20 cellular contexts compared by ENCODE assay signal in genomic region chr5:79568632-79569190, GRCh38. TPM values are rescaled to one million over a fixed set of nuclear protein-coding genes. Genes with fewer than 3 reads are reported as not detected.
DNase-seq lines count a peak whose midpoint lies in the region; ATAC-seq, FAIRE-seq and TF ChIP-seq lines count a peak whose summit lies in the region.
"Had no signal": no experiment of that assay in that cellular context is flagged by ENCODE, and none has a peak within 500 bp of the region (broad histone marks: within the 10 kb centered on the region; RNA-seq: fewer than 3 reads in every experiment).

No MANE protein-coding gene starts in this region.

- no peak overlapping the region for H3K4me3 Mint-ChIP-seq in neural progenitor cell
- H3K4me3 Mint-ChIP-seq: CD4-positive, CD25-positive, alpha-beta regulatory T cell; CD8-positive, alpha-beta memory T cell had no signal

- H3K79me2 ChIP-seq in K562 (ENCODE audit: control insufficient read depth, insufficient read depth, low read length), result no peaks in the 10 kb centered on the region
- H3K79me2 ChIP-seq in neural progenitor cell (ENCODE audit: low read depth), result no peaks in the 10 kb centered on the region

- H4K20me1 ChIP-seq in K562 (replicated peaks; ENCODE audit: control insufficient read depth, insufficient read depth, low read length), result no peaks in the 10 kb centered on the region
- H4K20me1 ChIP-seq in neural progenitor cell (ENCODE audit: low read depth), result no peaks in the 10 kb centered on the region

- H3K4me2 ChIP-seq in K562 (ENCODE audit: insufficient read depth, low read length) (no peak overlapping the region), neural progenitor cell (peak overlapping the region; percentile 9)

- H3K27ac ChIP-seq in A673 (ENCODE audit: low read depth, low read length, poor library complexity, severe bottlenecking) (peak overlapping the region; percentile 70), HEK293 (ENCODE audit: extremely low read depth, low read depth, low read length) (no peak overlapping the region), K562 (ENCODE audit: extremely low read depth, low read depth, low read length) (no peak overlapping the region), neural progenitor cell (no peak overlapping the region)

- in situ Hi-C loops in K562 (cut with MboI), result no loop called here

- H3K27me3 Mint-ChIP-seq in neural progenitor cell (ENCODE audit: insufficient read depth, low read depth), result peaks cover 4% of the 10 kb centered on the region

- H3K36me3 ChIP-seq in A673 (ENCODE audit: insufficient read depth, low read length, poor library complexity, severe bottlenecking), result no peaks in the 10 kb centered on the region
- no peaks in the 10 kb centered on the region for H3K36me3 ChIP-seq in HEK293 (ENCODE audit: control insufficient read depth in 2 of 2, insufficient read depth in 1 of 2, low read length in 2 of 2)
- H3K36me3 ChIP-seq in K562 (ENCODE audit: control insufficient read depth, insufficient read depth, low read length), result no peaks in the 10 kb centered on the region
- no peaks in the 10 kb centered on the region for H3K36me3 ChIP-seq in neural progenitor cell
- H3K36me3 ChIP-seq: BE2C had no signal

- DNase-seq in A673 (ENCODE audit: low spot score) (peak; percentile 75), K562 (ENCODE audit: extremely low read depth in 1 of 4, low spot score in 3 of 4) (no peak), neural progenitor cell (ENCODE audit: low spot score) (no peak), NCI-H446 (lab: John Stamatoyannopoulos, UW) (no peak), RCC 7860 (ENCODE audit: low spot score) (no peak)
- no peak for DNase-seq in activated naive CD4-positive, alpha-beta T cell treated with Interleukin-2 at 50 U/mL for 16 hours
- DNase-seq: 8988T; ACHN; BE2C; C1 segment of cervical spinal cord; CD4-positive, CD25-positive, alpha-beta regulatory T cell; CD8-positive, alpha-beta memory T cell; COR-L47; DMS 273 treated with DMSO at 0.1 percent for 48 hours; DMS53; DND-41 had no signal

- TF ChIP-seq POLR2A in K562 (conservative IDR thresholded peaks at IDR 0.05), result no peak

- no peak for TF ChIP-seq EP300 in K562 (IDR thresholded peaks at IDR 0.05; ENCODE audit: low read length)

- no peaks in the 10 kb centered on the region for H3K36me3 Mint-ChIP-seq in neural progenitor cell
- H3K36me3 Mint-ChIP-seq: CD4-positive, CD25-positive, alpha-beta regulatory T cell; CD8-positive, alpha-beta memory T cell had no signal

- peaks cover 19% of the 10 kb centered on the region for H3F3A ChIP-seq in neural progenitor cell (ENCODE audit: low read depth)

- H3K9ac ChIP-seq in K562 (ENCODE audit: insufficient read depth in 1 of 2, low read depth in 2 of 2, low read length in 2 of 2) (no peak overlapping the region), neural progenitor cell (no peak overlapping the region)

- H3K4me1 ChIP-seq in A673 (ENCODE audit: insufficient read depth, low read length, poor library complexity, severe bottlenecking), result peaks cover 13% of the 10 kb centered on the region
- H3K4me1 ChIP-seq in HEK293 (ENCODE audit: control insufficient read depth, insufficient read depth, low read length), result no peaks in the 10 kb centered on the region
- H3K4me1 ChIP-seq in K562 (replicated peaks in 1 of 2; ENCODE audit: control insufficient read depth in 2 of 2, insufficient read depth in 2 of 2, low read length in 2 of 2), result no peaks in the 10 kb centered on the region
- H3K4me1 ChIP-seq in neural progenitor cell, result peaks cover 29% of the 10 kb centered on the region
- H3K4me1 ChIP-seq: BE2C had no signal

- FAIRE-seq in K562 (lab: Jason Lieb, UNC), result no peak
- FAIRE-seq in RCC 7860 (lab: Jason Lieb, UNC), result no peak
- FAIRE-seq: GM12878, H54 had no signal

- ATAC-seq in K562, result no peak
- ATAC-seq: GM12878, HCT116 had no signal

- TF ChIP-seq RAD21 in K562 (CRISPR knock-in tag; conservative IDR thresholded peaks at IDR 0.05 in 1 of 2, IDR thresholded peaks at IDR 0.05 in 1 of 2), result no peak

- intact Hi-C loops in A673 (cut with micrococcal nuclease; ENCODE audit: unreplicated experiment) (no loop called here), K562 (cut with micrococcal nuclease) (no loop called here)

- WGBS in K562 (ENCODE audit: insufficient coverage, low coverage, missing lambda C conversion rate), result 67% methylated on average over 1 of the region's 1 CpG

- CTCF ChIA-PET in A673 (lab: Charles Lee) (interaction anchor here (0.7 kb wide), 2 partner anchors 55 to 72 kb away, joined by 3 read pairs; no protein-coding TSS in a partner anchor), HEK293 (lab: Yijun Ruan, JAX) (interaction anchor here (0.6 to 0.7 kb wide), 2 partner anchors 74 to 671 kb away, joined by 4 to 8 read pairs; no protein-coding TSS in a partner anchor), K562 (lab: Yijun Ruan, JAX; ENCODE audit: low intra/inter-chr PET ratio) (no interaction called here)

- TF ChIP-seq CTCF in A673 (conservative IDR thresholded peaks at IDR 0.05; ENCODE audit: low read depth, low read length), result no peak
- no peak for TF ChIP-seq CTCF in HEK293 (tag by site-specific recombination; IDR thresholded peaks at IDR 0.05)
- TF ChIP-seq CTCF in K562 (IDR thresholded peaks at IDR 0.05 in 2 of 3, conservative IDR thresholded peaks at IDR 0.05 in 1 of 3; ENCODE audit: insufficient read depth in 2 of 3, low read depth in 1 of 3, low read length in 3 of 3), result no peak
- no peak for TF ChIP-seq CTCF in neural progenitor cell (IDR thresholded peaks at IDR 0.05)

- POLR2A ChIA-PET in A673 (lab: Charles Lee; ENCODE audit: low non-redundant PET), result no interaction called here
- POLR2A ChIA-PET in HEK293 (lab: Yijun Ruan, JAX), result no interaction called here
- POLR2A ChIA-PET in K562 (lab: Yijun Ruan, JAX), result interaction anchor here (0.9 to 1.4 kb wide), 2 partner anchors 17 to 48 kb away, joined by 3 read pairs; no protein-coding TSS in a partner anchor

- peaks cover 17% of the 10 kb centered on the region for H3K4me1 Mint-ChIP-seq in neural progenitor cell

- BruUV-seq in A673 (replicated peaks; lab: Mats Ljungman, UMichigan) (no TSS peak), K562 (replicated peaks; lab: Mats Ljungman, UMichigan) (no TSS peak)

- no peaks in the 10 kb centered on the region for H3K9me1 ChIP-seq in K562 (ENCODE audit: control insufficient read depth, insufficient read depth, low read length)

- H3K27me3 ChIP-seq in A673 (replicated peaks; ENCODE audit: insufficient read depth, low read depth, low read length, poor library complexity) (peaks cover 55% of the 10 kb centered on the region), K562 (ENCODE audit: control insufficient read depth in 2 of 2, insufficient read depth in 2 of 2, low read length in 2 of 2) (no peaks in the 10 kb centered on the region), neural progenitor cell (no peaks in the 10 kb centered on the region)

- no peak overlapping the region for H3K27ac Mint-ChIP-seq in neural progenitor cell
- H3K27ac Mint-ChIP-seq: CD4-positive, CD25-positive, alpha-beta regulatory T cell; CD8-positive, alpha-beta memory T cell had no signal

- H3K9me3 Mint-ChIP-seq in neural progenitor cell, result peaks cover 2% of the 10 kb centered on the region
- H3K9me3 Mint-ChIP-seq: CD4-positive, CD25-positive, alpha-beta regulatory T cell; CD8-positive, alpha-beta memory T cell had no signal

- no peaks in the 10 kb centered on the region for H3K9me3 ChIP-seq in A673 (ENCODE audit: low read depth, low read length, poor library complexity, severe bottlenecking)
- H3K9me3 ChIP-seq in HEK293 (ENCODE audit: control insufficient read depth, insufficient read depth, low read depth, low read length), result no peaks in the 10 kb centered on the region
- H3K9me3 ChIP-seq in K562 (replicated peaks; ENCODE audit: control insufficient read depth, insufficient read depth, low read depth, low read length), result no peaks in the 10 kb centered on the region
- H3K9me3 ChIP-seq in neural progenitor cell (ENCODE audit: low read depth), result no peaks in the 10 kb centered on the region
- H3K9me3 ChIP-seq: BE2C had no signal

- H3K4me3 ChIP-seq in A673 (ENCODE audit: low read depth, low read length, poor library complexity, severe bottlenecking) (no peak overlapping the region), HEK293 (ENCODE audit: low read depth, low read length) (no peak overlapping the region), K562 (no peak overlapping the region), neural progenitor cell (no peak overlapping the region)
- H3K4me3 ChIP-seq: GM12878 had no signal

- H2AFZ ChIP-seq in K562 (ENCODE audit: low read depth, low read length), result no peak overlapping the region
- H2AFZ ChIP-seq in neural progenitor cell (replicated peaks), result no peak overlapping the region

RNA-seq across cellular contexts. Expression of gene TENT2, which starts 43.5 kb away (rescaled TPM):
- total RNA-seq in A673 (2021), result 56.3 and 59.6 TPM in 2 replicates
- 138 and 372 TPM in 2 replicates for total RNA-seq in K562 (2011; cell fraction: chromatin; rRNA removed; ENCODE audit: low replicate concordance)
- total RNA-seq in K562 (2011; cell fraction: nucleolus; rRNA removed), result 46.2 and 68.8 TPM in 2 replicates
- 161 and 303 TPM in 2 replicates for total RNA-seq in K562 (2011; cell fraction: nucleoplasm; rRNA removed)
- 43.5 and 58.8 TPM in 2 replicates for total RNA-seq in K562 (2014; rRNA removed)
- total RNA-seq in K562 (2014; rRNA removed; fragmentation: Illumina TruSeq; extraction: Trizol), result 83.4 and 88.1 TPM in 2 replicates
- 81.0 and 84.3 TPM in 2 replicates for total RNA-seq in K562 (2015; rRNA removed; fragmentation: Illumina TruSeq; extraction: Trizol)
- 73.3 and 76.6 TPM in 2 replicates for total RNA-seq in K562 (2021)
- polyA plus RNA-seq in K562 (2011; rRNA removed), result 98.3 and 111 TPM in 2 replicates
- 48.3 and 64.7 TPM in 2 replicates for polyA plus RNA-seq in K562 (2011; cell fraction: cytosol; rRNA removed)
- polyA plus RNA-seq in K562 (2011; cell fraction: nucleus; rRNA removed), result 81.2 and 132 TPM in 2 replicates
- polyA plus RNA-seq in K562 (2012), result 36.8 and 45.9 TPM in 2 replicates
- polyA plus RNA-seq in K562 (2014; fragmentation: Illumina TruSeq; extraction: Trizol), result 63.3 and 84.4 TPM in 2 replicates
- polyA plus RNA-seq in K562 (2014; fragmentation: Nextera tagmentation; extraction: Ambion mirVana), result 10 to 100 TPM; 29.0 to 39.4 TPM
- polyA plus RNA-seq in K562 (2014; rRNA removed), result 38.5 and 44.3 TPM in 2 replicates
- 151 and 190 TPM in 2 replicates for polyA minus RNA-seq in K562 (2011; rRNA and poly(A)+ RNA removed)
- 45.4 and 47.5 TPM in 2 replicates for polyA minus RNA-seq in K562 (2011; cell fraction: cytosol; rRNA and poly(A)+ RNA removed)
- 68.1 and 142 TPM in 2 replicates for polyA minus RNA-seq in K562 (2011; cell fraction: nucleus; rRNA and poly(A)+ RNA removed)
- total RNA-seq in neural progenitor cell (ENCODE audit: low replicate concordance), result 53.2 and 75.0 TPM in 2 replicates

RNA-seq across cellular contexts. Expression of gene HOMER1, which starts 54.8 kb away (rescaled TPM):
- total RNA-seq in A673 (2021) (34.0 and 37.0 TPM in 2 replicates), K562 (2014; rRNA removed) (9.9 and 11.0 TPM in 2 replicates), K562 (2014; rRNA removed; fragmentation: Illumina TruSeq; extraction: Trizol) (30.1 and 31.0 TPM in 2 replicates), K562 (2015; rRNA removed; fragmentation: Illumina TruSeq; extraction: Trizol) (35.7 and 39.9 TPM in 2 replicates), K562 (2021) (18.6 and 19.2 TPM in 2 replicates), neural progenitor cell (ENCODE audit: low replicate concordance) (30.8 and 41.6 TPM in 2 replicates)
- 9.6 and 22.9 TPM in 2 replicates for total RNA-seq in K562 (2011; cell fraction: chromatin; rRNA removed; ENCODE audit: low replicate concordance)
- 7.6 and 9.0 TPM in 2 replicates for total RNA-seq in K562 (2011; cell fraction: nucleolus; rRNA removed)
- 10.0 and 12.4 TPM in 2 replicates for total RNA-seq in K562 (2011; cell fraction: nucleoplasm; rRNA removed)
- polyA plus RNA-seq in K562 (2011; rRNA removed) (9.0 and 9.4 TPM in 2 replicates), K562 (2014; fragmentation: Illumina TruSeq; extraction: Trizol) (13.6 and 14.0 TPM in 2 replicates), K562 (2014; fragmentation: Nextera tagmentation; extraction: Ambion mirVana) (1 to 10 TPM; 6.3 to 8.4 TPM), K562 (2014; rRNA removed) (6.6 and 7.0 TPM in 2 replicates)
- 1.9 and 3.7 TPM in 2 replicates for polyA plus RNA-seq in K562 (2011; cell fraction: cytosol; rRNA removed)
- 2.7 and 3.4 TPM in 2 replicates for polyA plus RNA-seq in K562 (2011; cell fraction: nucleus; rRNA removed)
- polyA plus RNA-seq in K562 (2012), result 5.8 and 13.7 TPM in 2 replicates
- polyA minus RNA-seq in K562 (2011; rRNA and poly(A)+ RNA removed), result 36.1 and 36.9 TPM in 2 replicates
- polyA minus RNA-seq in K562 (2011; cell fraction: cytosol; rRNA and poly(A)+ RNA removed), result 21.1 and 21.9 TPM in 2 replicates
- 10.6 and 18.3 TPM in 2 replicates for polyA minus RNA-seq in K562 (2011; cell fraction: nucleus; rRNA and poly(A)+ RNA removed)
